ENCODE assay signal across 13 cellular contexts in the genomic region with DNA sequence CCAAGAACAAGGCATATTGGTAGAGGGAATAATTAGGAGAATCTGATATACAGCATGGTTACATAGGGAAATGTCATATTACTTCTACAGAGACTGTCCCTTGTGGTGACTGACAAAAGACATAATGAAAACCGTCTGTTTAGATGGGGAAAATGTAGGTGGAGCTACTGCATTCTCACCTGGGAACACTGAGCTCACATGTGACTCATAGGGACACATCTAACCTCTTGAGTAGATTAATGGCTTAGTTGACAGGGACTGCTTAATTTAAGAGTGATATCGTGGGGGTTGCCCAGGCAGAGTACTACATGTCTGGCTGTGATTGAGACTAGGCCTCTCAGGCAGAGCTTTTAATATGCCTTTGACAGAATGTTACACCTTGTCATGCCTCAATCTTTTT.
"Had no signal": no experiment of that assay in that cellular context is flagged by ENCODE, and none has a peak within 500 bp of the region (broad histone marks: within the 10 kb centered on the region; RNA-seq: fewer than 3 reads in every experiment).

No MANE protein-coding gene starts in this region.

- ATAC-seq: activated CD8-positive, alpha-beta memory T cell treated with anti-CD3 and anti-CD28 coated beads, Interleukin-2, amount 10 ng/mL, durations not matched to agents 7 days and 5 days; gastrocnemius medialis; stimulated activated naive CD8-positive, alpha-beta T cell treated with anti-CD3 and anti-CD28 coated beads, Interleukin-15, amount 100 ng/mL, for 72 hours had no signal

- H3K4me1 Mint-ChIP-seq: activated CD8-positive, alpha-beta memory T cell treated with anti-CD3 and anti-CD28 coated beads, Interleukin-2, amount 10 ng/mL, durations not matched to agents 7 days and 5 days; stimulated activated naive CD8-positive, alpha-beta T cell treated with anti-CD3 and anti-CD28 coated beads, Interleukin-15, amount 100 ng/mL, for 72 hours had no signal

- H3K36me3 ChIP-seq: gastrocnemius medialis had no signal

- H3K27me3 Mint-ChIP-seq: activated CD8-positive, alpha-beta memory T cell treated with anti-CD3 and anti-CD28 coated beads, Interleukin-2, amount 10 ng/mL, durations not matched to agents 7 days and 5 days; activated T-cell treated with anti-CD3 and anti-CD28 coated beads, Interleukin-2, amount 50 U/mL, for 24 hours; stimulated activated naive CD8-positive, alpha-beta T cell treated with anti-CD3 and anti-CD28 coated beads, Interleukin-15, amount 100 ng/mL, for 72 hours had no signal

- H3K36me3 Mint-ChIP-seq: mesothelial cell of epicardium had no signal

- H3K9me3 ChIP-seq: gastrocnemius medialis, testis had no signal

- H3K27me3 ChIP-seq: gastrocnemius medialis, testis had no signal

- H3K27ac ChIP-seq: gastrocnemius medialis, parathyroid adenoma, testis had no signal

- H2AFZ ChIP-seq: parathyroid adenoma had no signal

- H3K4me3 Mint-ChIP-seq: activated CD8-positive, alpha-beta memory T cell treated with anti-CD3 and anti-CD28 coated beads, Interleukin-2, amount 10 ng/mL, durations not matched to agents 7 days and 5 days; activated T-cell treated with anti-CD3 and anti-CD28 coated beads, Interleukin-2, amount 50 U/mL, for 24 hours; mesothelial cell of epicardium; stimulated activated naive CD8-positive, alpha-beta T cell treated with anti-CD3 and anti-CD28 coated beads, Interleukin-15, amount 100 ng/mL, for 72 hours had no signal

- DNase-seq: activated CD4-positive, alpha-beta T cell treated with anti-CD3 and anti-CD28 coated beads, Interleukin-2, amount 50 U/mL, for 4 hours; activated CD4-positive, CD25-positive, alpha-beta regulatory T cell treated with anti-CD3 and anti-CD28 coated beads, Interleukin-2, amount 50 U/mL, for 72 hours; activated CD8-positive, alpha-beta memory T cell treated with anti-CD3 and anti-CD28 coated beads, Interleukin-2, amount 10 ng/mL, durations not matched to agents 7 days and 5 days; activated effector memory CD4-positive, alpha-beta T cell treated with anti-CD3 and anti-CD28 coated beads, Interleukin-2, amount 50 U/mL, for 16 hours; activated T-cell treated with anti-CD3 and anti-CD28 coated beads, Interleukin-2, amount 50 U/mL, for 24 hours; aorta; gastrocnemius medialis; kidney; stimulated activated CD4-positive, alpha-beta T cell treated with anti-CD3 and anti-CD28 coated beads, Interleukin-4, amount 100 ng/mL, for 1 hour; stimulated activated naive CD8-positive, alpha-beta T cell treated with anti-CD3 and anti-CD28 coated beads, Interleukin-15, amount 100 ng/mL, for 72 hours; testis had no signal

- H3K27ac Mint-ChIP-seq: activated CD8-positive, alpha-beta memory T cell treated with anti-CD3 and anti-CD28 coated beads, Interleukin-2, amount 10 ng/mL, durations not matched to agents 7 days and 5 days; activated T-cell treated with anti-CD3 and anti-CD28 coated beads, Interleukin-2, amount 50 U/mL, for 24 hours; mesothelial cell of epicardium; stimulated activated naive CD8-positive, alpha-beta T cell treated with anti-CD3 and anti-CD28 coated beads, Interleukin-15, amount 100 ng/mL, for 72 hours had no signal

- H3K4me3 ChIP-seq: gastrocnemius medialis, testis had no signal

- H3K9ac ChIP-seq: parathyroid adenoma had no signal

- H3K79me2 ChIP-seq: parathyroid adenoma had no signal
